ENCODE assay signal across 10 cellular contexts in genomic region chr10:89302628-89303027, GRCh38. TPM values are rescaled to one million over a fixed set of nuclear protein-coding genes. Genes with fewer than 3 reads are reported as not detected.
DNase-seq lines count a peak whose midpoint lies in the region; ATAC-seq, FAIRE-seq and TF ChIP-seq lines count a peak whose summit lies in the region.
"Had no signal": no experiment of that assay in that cellular context is flagged by ENCODE, and none has a peak within 500 bp of the region (broad histone marks: within the 10 kb centered on the region; RNA-seq: fewer than 3 reads in every experiment).

No MANE protein-coding gene starts in this region.

- peaks cover 13% of the 10 kb centered on the region for H3K9me3 Mint-ChIP-seq in activated naive CD4-positive, alpha-beta T cell treated with anti-CD3 and anti-CD28 coated beads, Interleukin-2, amount 10 ng/mL, durations not matched to agents 7 days and 5 days

- SMC1A ChIA-PET in GM12878 (lab: Charles Lee; ENCODE audit: uncharacterized antibody, unreplicated experiment): interaction anchor here (1.0 to 9.1 kb wide), 12 partner anchors 10 to 115 kb away, joined by 3 to 98 read pairs (median 5); partner anchors contain the start of gene IFIT3

- peaks cover 35% of the 10 kb centered on the region for H3K36me3 Mint-ChIP-seq in activated naive CD4-positive, alpha-beta T cell treated with anti-CD3 and anti-CD28 coated beads, Interleukin-2, amount 10 ng/mL, durations not matched to agents 7 days and 5 days

- intact Hi-C loops in GM12878 (cut with micrococcal nuclease; ENCODE audit: unreplicated experiment) (no loop called here), uterus (cut with DNase I; ENCODE audit: low total_unique reads) (no loop called here)

- peaks cover 3% of the 10 kb centered on the region for H3K4me1 ChIP-seq in GM12878 (ENCODE audit: control insufficient read depth, insufficient read depth, low read length)
- peaks cover 2 to 20% of the 10 kb centered on the region in 2 donors for H3K4me1 ChIP-seq in lung (ENCODE audit: control insufficient read depth in 2 of 2, insufficient read depth in 2 of 2, low read length in 2 of 2)
- H3K4me1 ChIP-seq in uterus: no peaks in the 10 kb centered on the region

- H3K4me3 ChIP-seq in GM12878: peak overlapping the region; percentile 79
- H3K4me3 ChIP-seq in lung: no peak overlapping the region
- peak overlapping the region; percentile 36 to 42 for H3K4me3 ChIP-seq in uterus

- peak overlapping the region; percentile 97 for H3K27ac Mint-ChIP-seq in activated naive CD4-positive, alpha-beta T cell treated with anti-CD3 and anti-CD28 coated beads, Interleukin-2, amount 10 ng/mL, durations not matched to agents 7 days and 5 days

- TF ChIP-seq CTCF in GM12878 (IDR thresholded peaks at IDR 0.05 in 2 of 3, conservative IDR thresholded peaks at IDR 0.05 in 1 of 3; ENCODE audit: control insufficient read depth in 2 of 3, extremely low read depth in 1 of 3, insufficient read depth in 1 of 3, low read depth in 3 of 3, low read length in 3 of 3) (no peak), lung (IDR thresholded peaks at IDR 0.05; ENCODE audit: control extremely low read depth, extremely low read depth) (no peak), uterus (IDR thresholded peaks at IDR 0.05) (no peak)

- peak overlapping the region; percentile 46 for H2AFZ ChIP-seq in GM12878 (ENCODE audit: control insufficient read depth, low read depth, low read length)

- no peak for TF ChIP-seq RAD21 in GM12878 (IDR thresholded peaks at IDR 0.05; ENCODE audit: insufficient read depth, low read depth, low read length)

- peaks cover 43% of the 10 kb centered on the region for H3K4me1 Mint-ChIP-seq in activated naive CD4-positive, alpha-beta T cell treated with anti-CD3 and anti-CD28 coated beads, Interleukin-2, amount 10 ng/mL, durations not matched to agents 7 days and 5 days

- no peak for DNase-seq in activated naive CD4-positive, alpha-beta T cell treated with anti-CD3 and anti-CD28 coated beads, Interleukin-2, amount 10 ng/mL, durations not matched to agents 7 days and 5 days
- no peak for DNase-seq in activated naive CD4-positive, alpha-beta T cell (lab: John Stamatoyannopoulos, UW)
- DNase-seq in GM12878 (ENCODE audit: low read depth, low spot score): no peak
- DNase-seq in lung (ENCODE audit: low spot score): no peak
- DNase-seq in uterus: no peak
- no peak for DNase-seq in NCI-H2081 (lab: John Stamatoyannopoulos, UW)
- DNase-seq: NCI-H187 treated with DMSO at 0.1 percent for 48 hours had no signal

- RAD21 ChIA-PET in GM12878 (lab: Charles Lee; ENCODE audit: unreplicated experiment): interaction anchor here (1.2 to 6.5 kb wide), 9 partner anchors 21 to 111 kb away, joined by 3 to 68 read pairs (median 5); partner anchors contain the start of genes IFIT3 and IFIT5

- peak overlapping the region; percentile 64 for H3K27ac ChIP-seq in GM12878 (ENCODE audit: control insufficient read depth, insufficient read depth)
- H3K27ac ChIP-seq in lung (ENCODE audit: low read depth in 1 of 2, low read length in 1 of 2): peak overlapping the region; percentile 72 to 91
- peak overlapping the region; percentile 91 to 98 for H3K27ac ChIP-seq in uterus

- H3K36me3 ChIP-seq in GM12878 (ENCODE audit: control insufficient read depth in 2 of 2, insufficient read depth in 2 of 2, low read length in 1 of 2) (0 out of 4 replicates have a peak, but pooled peaks cover 0 to 2% of the 10 kb centered on the region in 2 experiments), lung (ENCODE audit: control insufficient read depth in 2 of 2, insufficient read depth in 2 of 2, low read length in 2 of 2) (peaks cover 6 to 12% of the 10 kb centered on the region in 2 donors), uterus (no peaks in the 10 kb centered on the region)

- in situ Hi-C loops in GM12878 (cut with MboI): no loop called here

- H3K4me2 ChIP-seq in GM12878 (ENCODE audit: control insufficient read depth, insufficient read depth): peak overlapping the region; percentile 94

- CTCF ChIA-PET in activated naive CD4-positive, alpha-beta T cell treated with anti-CD3 and anti-CD28 coated beads, Interleukin-2, amount 10 ng/mL, durations not matched to agents 7 days and 5 days (lab: Charles Lee): interaction anchor here (1.0 to 1.9 kb wide), 3 partner anchors 30 to 87 kb away, joined by 3 to 12 read pairs (median 4); no protein-coding TSS in a partner anchor
- CTCF ChIA-PET in GM12878 (lab: Yijun Ruan, JAX): interaction anchor here (1.2 to 7.4 kb wide), 6 partner anchors 27 to 112 kb away, joined by 3 to 95 read pairs (median 5); partner anchors contain the start of gene IFIT5

- FAIRE-seq in GM12878 (lab: Jason Lieb, UNC): no peak
- FAIRE-seq: G401.6 had no signal

- no TSS peak for BruUV-seq in GM12878 (replicated peaks; lab: Mats Ljungman, UMichigan)

- 2% methylated on average over 3 of the region's 3 CpGs for WGBS in GM12878 (ENCODE audit: insufficient coverage, insufficient replicate concordance, low lambda C conversion rate, missing lambda C conversion rate)
- WGBS in lung, 2 donors: 0 to 1% methylated on average over 3 of the region's 3 CpGs

- TF ChIP-seq EP300 in GM12878 (IDR thresholded peaks at IDR 0.05; ENCODE audit: borderline replicate concordance in 1 of 2, control insufficient read depth in 1 of 2, low read depth in 2 of 2, low read length in 2 of 2): no peak

- TF ChIP-seq POLR2A in GM12878 (IDR thresholded peaks at IDR 0.05; ENCODE audit: low read depth, low read length) (no peak), uterus (IDR thresholded peaks at IDR 0.05) (no peak)

- H3K9me3 ChIP-seq in GM12878 (replicated peaks; ENCODE audit: control insufficient read depth, insufficient read depth, low read length) (no peaks in the 10 kb centered on the region), lung (ENCODE audit: control insufficient read depth in 2 of 2, insufficient read depth in 1 of 2, low read length in 1 of 2) (no peaks in the 10 kb centered on the region), uterus (no peaks in the 10 kb centered on the region)

- H3K27me3 Mint-ChIP-seq in activated naive CD4-positive, alpha-beta T cell treated with anti-CD3 and anti-CD28 coated beads, Interleukin-2, amount 10 ng/mL, durations not matched to agents 7 days and 5 days: peaks cover 16% of the 10 kb centered on the region

- peaks cover 23% of the 10 kb centered on the region for H3K79me2 ChIP-seq in GM12878 (ENCODE audit: control insufficient read depth, insufficient read depth, low read length)

- peak overlapping the region; percentile 80 for H3K4me3 Mint-ChIP-seq in activated naive CD4-positive, alpha-beta T cell treated with anti-CD3 and anti-CD28 coated beads, Interleukin-2, amount 10 ng/mL, durations not matched to agents 7 days and 5 days

- H3K27me3 ChIP-seq in GM12878 (replicated peaks in 1 of 2; ENCODE audit: control insufficient read depth in 2 of 2, insufficient read depth in 2 of 2, low read length in 1 of 2) (no peaks in the 10 kb centered on the region), lung (ENCODE audit: control insufficient read depth, insufficient read depth) (no peaks in the 10 kb centered on the region), uterus (no peaks in the 10 kb centered on the region)

- POLR2A ChIA-PET in GM12878 (lab: Charles Lee): interaction anchor here (1.0 to 1.9 kb wide), 4 partner anchors 66 to 116 kb away, joined by 3 to 9 read pairs (median 4); no protein-coding TSS in a partner anchor

- peak; percentile 33 for ATAC-seq in GM12878
- ATAC-seq in lung (ENCODE audit: insufficient read depth, low FRiP score): peak; percentile 12
- ATAC-seq in GM19324 (IDR thresholded peaks at IDR 0.05; ENCODE audit: low FRiP score, unreplicated experiment): no peak
- no peak for ATAC-seq in GM19463 (IDR thresholded peaks at IDR 0.05; ENCODE audit: unreplicated experiment)

- no peaks in the 10 kb centered on the region for H4K20me1 ChIP-seq in GM12878 (ENCODE audit: control insufficient read depth, insufficient read depth)

- H3K9ac ChIP-seq in GM12878 (ENCODE audit: control insufficient read depth, insufficient read depth, low read length): peak overlapping the region; percentile 73

RNA-seq across cellular contexts. Expression of gene IFIT2, which starts 0.8 kb away (rescaled TPM):
- total RNA-seq in GM12878 (2013; cell fraction: nucleolus; rRNA removed): 7.9 and 8.2 TPM in 2 replicates
- total RNA-seq in GM12878 (2014; rRNA removed): 5.2 and 6.8 TPM in 2 replicates
- total RNA-seq in GM12878 (2014; rRNA removed; fragmentation: Illumina TruSeq; extraction: Trizol): 10.7 and 13.4 TPM in 2 replicates
- total RNA-seq in GM12878 (2021): 7.1 and 9.0 TPM in 2 replicates
- 6.5 TPM for polyA plus RNA-seq in GM12878 (2011; ENCODE audit: low read depth)
- polyA plus RNA-seq in GM12878 (2011; rRNA removed): 9.4 and 15.7 TPM in 2 replicates
- 3.3 and 3.7 TPM in 2 replicates for polyA plus RNA-seq in GM12878 (2011; cell fraction: cytosol; rRNA removed)
- 3.8 and 4.6 TPM in 2 replicates for polyA plus RNA-seq in GM12878 (2011; cell fraction: nucleus; rRNA removed)
- 6.9 and 13.1 TPM in 2 replicates for polyA plus RNA-seq in GM12878 (2012)
- polyA plus RNA-seq in GM12878 (2014; fragmentation: Illumina TruSeq; extraction: Trizol): 9.6 and 15.0 TPM in 2 replicates
- 10 to 100 TPM; 11.8 to 14.8 TPM for polyA plus RNA-seq in GM12878 (2014; fragmentation: Nextera tagmentation; extraction: Ambion mirVana)
- 5.0 and 8.1 TPM in 2 replicates for polyA plus RNA-seq in GM12878 (2014; rRNA removed)
- polyA plus RNA-seq in GM12878 (2016; fragmentation: Nextera tagmentation; extraction: Ambion mirVana): 1 to 10 TPM; 9.8 to 9.9 TPM
- 5.8 and 7.8 TPM in 2 replicates for polyA minus RNA-seq in GM12878 (2011; rRNA and poly(A)+ RNA removed)
- polyA minus RNA-seq in GM12878 (2011; cell fraction: cytosol; rRNA and poly(A)+ RNA removed): 1.9 and 2.1 TPM in 2 replicates
- polyA minus RNA-seq in GM12878 (2011; cell fraction: nucleus; rRNA and poly(A)+ RNA removed): 4.7 and 5.1 TPM in 2 replicates
- 10 to 100 TPM; 12.1 to 16.0 TPM for total RNA-seq in lung
- 10 to 100 TPM in 1 of 2 donors, 1 to 10 TPM in 1; 8.1 to 17.8 TPM for polyA plus RNA-seq in lung
- 10 to 100 TPM in 1 of 4 donors, 1 to 10 TPM in 3; 1.5 to 17.7 (median 6.1) TPM for total RNA-seq in uterus

RNA-seq across cellular contexts. Expression of gene IFIT3, which starts 25.2 kb away (rescaled TPM):
- total RNA-seq in GM12878 (2013; cell fraction: nucleolus; rRNA removed): 40.3 and 42.2 TPM in 2 replicates
- total RNA-seq in GM12878 (2014; rRNA removed) (39.1 and 55.0 TPM in 2 replicates), GM12878 (2014; rRNA removed; fragmentation: Illumina TruSeq; extraction: Trizol) (67.3 and 79.1 TPM in 2 replicates), GM12878 (2021) (38.9 and 44.4 TPM in 2 replicates), lung (10 to 100 TPM; 17.3 to 27.2 TPM), uterus (10 to 100 TPM in 2 of 4 donors, 1 to 10 TPM in 2; 6.9 to 25.3 (median 15.6) TPM)
- 48.9 TPM for polyA plus RNA-seq in GM12878 (2011; ENCODE audit: low read depth)
- polyA plus RNA-seq in GM12878 (2011; rRNA removed) (30.8 and 39.2 TPM in 2 replicates), GM12878 (2014; fragmentation: Illumina TruSeq; extraction: Trizol) (70.2 and 91.4 TPM in 2 replicates), GM12878 (2014; fragmentation: Nextera tagmentation; extraction: Ambion mirVana) (10 to 100 TPM; 27.0 to 50.4 TPM), GM12878 (2014; rRNA removed) (35.8 and 52.1 TPM in 2 replicates), GM12878 (2016; fragmentation: Nextera tagmentation; extraction: Ambion mirVana) (10 to 100 TPM; 51.7 to 53.0 TPM), lung (10 to 100 TPM; 12.6 to 47.7 TPM)
- 14.8 and 16.3 TPM in 2 replicates for polyA plus RNA-seq in GM12878 (2011; cell fraction: cytosol; rRNA removed)
- polyA plus RNA-seq in GM12878 (2011; cell fraction: nucleus; rRNA removed): 5.0 and 7.4 TPM in 2 replicates
- 50.2 and 51.6 TPM in 2 replicates for polyA plus RNA-seq in GM12878 (2012)
- 11.8 and 18.6 TPM in 2 replicates for polyA minus RNA-seq in GM12878 (2011; rRNA and poly(A)+ RNA removed)
- 8.5 and 9.2 TPM in 2 replicates for polyA minus RNA-seq in GM12878 (2011; cell fraction: cytosol; rRNA and poly(A)+ RNA removed)
- polyA minus RNA-seq in GM12878 (2011; cell fraction: nucleus; rRNA and poly(A)+ RNA removed): 4.0 and 6.0 TPM in 2 replicates

RNA-seq across cellular contexts. Expression of gene LIPA, which starts 51.1 kb away (rescaled TPM):
- total RNA-seq in GM12878 (2013; cell fraction: nucleolus; rRNA removed): 17.4 and 21.2 TPM in 2 replicates
- total RNA-seq in GM12878 (2014; rRNA removed) (33.0 and 44.9 TPM in 2 replicates), GM12878 (2014; rRNA removed; fragmentation: Illumina TruSeq; extraction: Trizol) (34.0 and 36.1 TPM in 2 replicates), GM12878 (2021) (32.3 and 33.8 TPM in 2 replicates), lung (100 to 1,000 TPM in 1 of 2 donors, 10 to 100 TPM in 1; 51.6 to 140 TPM), uterus (10 to 100 TPM; 40.0 to 63.1 (median 46.9) TPM)
- 23.6 TPM for polyA plus RNA-seq in GM12878 (2011; ENCODE audit: low read depth)
- polyA plus RNA-seq in GM12878 (2011; rRNA removed) (43.0 and 59.4 TPM in 2 replicates), GM12878 (2014; fragmentation: Illumina TruSeq; extraction: Trizol) (46.5 and 64.2 TPM in 2 replicates), GM12878 (2014; fragmentation: Nextera tagmentation; extraction: Ambion mirVana) (10 to 100 TPM; 36.0 to 45.2 TPM), GM12878 (2014; rRNA removed) (25.7 and 31.1 TPM in 2 replicates), GM12878 (2016; fragmentation: Nextera tagmentation; extraction: Ambion mirVana) (10 to 100 TPM; 44.1 to 50.3 TPM), lung (10 to 100 TPM; 24.0 to 91.8 TPM)
- 16.0 and 19.6 TPM in 2 replicates for polyA plus RNA-seq in GM12878 (2011; cell fraction: cytosol; rRNA removed)
- polyA plus RNA-seq in GM12878 (2011; cell fraction: nucleus; rRNA removed): 9.3 and 14.8 TPM in 2 replicates
- 21.3 and 29.5 TPM in 2 replicates for polyA plus RNA-seq in GM12878 (2012)
- polyA minus RNA-seq in GM12878 (2011; rRNA and poly(A)+ RNA removed): 28.2 and 37.3 TPM in 2 replicates
- polyA minus RNA-seq in GM12878 (2011; cell fraction: cytosol; rRNA and poly(A)+ RNA removed): 7.7 and 9.6 TPM in 2 replicates
- polyA minus RNA-seq in GM12878 (2011; cell fraction: nucleus; rRNA and poly(A)+ RNA removed): 3.4 and 5.4 TPM in 2 replicates

Comparison
In these comparisons a context has a peak if more than half of its experiments do, and no peak if none do; other contexts are left out.
1. ATAC-seq: peak in GM12878 (single experiment) and lung (single experiment); none in GM19324 (single experiment) and GM19463 (single experiment).
2. Peak in every context shown above with its lines, with median percentiles within 50 percentile points of each other: H3K27ac ChIP-seq.